13 cellular contexts compared by ENCODE assay signal in the genomic region with DNA sequence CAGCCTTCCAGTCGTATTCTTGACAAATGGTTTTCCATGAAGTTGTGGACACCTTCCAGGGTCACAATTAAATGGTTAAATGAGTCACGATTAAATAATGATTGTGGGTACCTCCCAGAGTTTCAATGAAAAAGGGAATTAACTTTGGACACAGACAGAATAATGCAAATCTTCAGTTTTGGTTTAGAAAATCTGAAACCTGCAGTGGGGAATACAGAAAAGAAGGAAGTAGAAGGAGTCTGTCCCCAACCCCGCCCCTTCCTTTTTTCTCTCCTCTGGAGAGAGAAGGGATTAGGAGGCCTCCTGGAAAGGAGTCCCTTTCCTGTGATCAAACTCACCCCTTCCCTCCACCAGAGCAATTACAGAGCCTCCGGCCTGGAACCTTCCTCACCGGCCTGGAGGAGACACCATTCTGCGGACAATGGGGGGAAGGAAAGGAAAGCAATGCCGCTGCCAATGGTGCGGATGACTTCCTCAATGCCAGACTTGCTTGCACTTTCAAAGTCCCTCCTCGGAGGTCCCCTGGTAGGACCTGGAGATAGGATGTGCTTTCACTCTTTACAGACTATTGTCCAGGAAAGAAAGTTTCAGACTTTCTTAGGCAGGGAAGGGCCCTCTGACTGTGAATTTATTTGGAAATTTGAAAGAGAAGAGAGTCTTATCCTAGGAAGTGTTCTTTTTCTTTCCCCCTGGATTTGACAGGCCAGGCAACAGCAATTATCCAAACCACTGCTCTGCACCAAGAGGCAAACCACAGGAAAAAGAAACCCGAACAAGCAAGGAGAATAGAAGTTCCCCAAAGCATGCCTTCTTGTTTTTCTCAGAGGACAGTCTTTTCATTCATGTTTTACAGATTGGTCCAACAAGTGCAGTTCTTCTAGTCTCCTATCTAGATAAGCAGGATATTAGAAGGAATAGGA.
DNase-seq lines count a peak whose midpoint lies in the region; ATAC-seq and TF ChIP-seq lines count a peak whose summit lies in the region.
"Had no signal": no experiment of that assay in that cellular context is flagged by ENCODE, and none has a peak within 500 bp of the region (broad histone marks: within the 10 kb centered on the region; RNA-seq: fewer than 3 reads in every experiment).

No MANE protein-coding gene starts in this region.

- intact Hi-C loops in activated B cell treated with CpG ODN at 0.5 μM for 24 hours (cut with micrococcal nuclease): no loop called here

- H3K4me3 Mint-ChIP-seq in activated B cell treated with CpG ODN at 0.5 μM for 24 hours: peak overlapping the region; percentile 28

- H3F3A ChIP-seq in SK-N-SH (replicated peaks; ENCODE audit: insufficient read depth): peaks cover 22% of the 10 kb centered on the region

- H3K4me3 ChIP-seq in SK-N-SH (ENCODE audit: low read depth in 2 of 2, low read length in 1 of 2): no peak overlapping the region
- H3K4me3 ChIP-seq: esophagus squamous epithelium, testis had no signal

- TF ChIP-seq CTCF in SK-N-SH (IDR thresholded peaks at IDR 0.05) (no peak), activated B cell treated with CpG ODN at 0.5 μM for 24 hours (IDR thresholded peaks at IDR 0.05) (no peak)

- POLR2A ChIA-PET in SK-N-SH (lab: Yijun Ruan, JAX): no interaction called here
- POLR2A ChIA-PET in activated B cell treated with CpG ODN at 0.5 μM for 24 hours (lab: Charles Lee): no interaction called here

- H3K4me1 ChIP-seq in SK-N-SH (ENCODE audit: control insufficient read depth in 1 of 2, insufficient read depth in 2 of 2, low read depth in 1 of 2, low read length in 1 of 2): peaks cover 0 to 26% of the 10 kb centered on the region in 2 experiments; a peak in 1 of 4 replicates

- peak overlapping the region in 1 of 2 experiments; percentile 39; a peak in 2 of 4 replicates for H3K27ac ChIP-seq in SK-N-SH (ENCODE audit: low read depth in 2 of 2, low read length in 1 of 2)
- H3K27ac ChIP-seq in temporal lobe (ENCODE audit: low read depth, low read length): peak overlapping the region; percentile 61
- H3K27ac ChIP-seq: testis had no signal

- H3K9me2 ChIP-seq in SK-N-SH: no peaks in the 10 kb centered on the region

- H4K20me1 ChIP-seq in SK-N-SH (ENCODE audit: insufficient read depth): no peaks in the 10 kb centered on the region

- H3K79me2 ChIP-seq in SK-N-SH (ENCODE audit: insufficient read depth): peaks cover 49% of the 10 kb centered on the region

- no peak for TF ChIP-seq RAD21 in SK-N-SH (IDR thresholded peaks at IDR 0.05; ENCODE audit: low read length)

- TF ChIP-seq EP300 in SK-N-SH (IDR thresholded peaks at IDR 0.05; ENCODE audit: borderline replicate concordance in 1 of 2, low read depth in 1 of 2, low read length in 1 of 2): no peak

- 93% methylated on average over 10 of the region's 10 CpGs for WGBS in SK-N-SH (ENCODE audit: low lambda C conversion rate)

- CTCF ChIA-PET in SK-N-SH (lab: Yijun Ruan, JAX) (no interaction called here), activated B cell treated with CpG ODN at 0.5 μM for 24 hours (lab: Charles Lee) (no interaction called here)

- peaks cover 0 to 4% of the 10 kb centered on the region in 2 experiments for H3K36me3 ChIP-seq in SK-N-SH (replicated peaks in 1 of 2; ENCODE audit: control insufficient read depth in 1 of 2, insufficient read depth in 2 of 2, low read length in 1 of 2)
- H3K36me3 ChIP-seq: esophagus squamous epithelium had no signal

- H3K27me3 Mint-ChIP-seq in activated B cell treated with CpG ODN at 0.5 μM for 24 hours: no peaks in the 10 kb centered on the region

- H3K9me3 ChIP-seq in SK-N-SH: no peaks in the 10 kb centered on the region
- H3K9me3 ChIP-seq: esophagus squamous epithelium, testis had no signal

- no peak for DNase-seq in SK-N-SH
- no peak for DNase-seq in activated B cell treated with CpG ODN at 0.5 μM for 24 hours
- peak; percentile 30 for DNase-seq in left kidney (ENCODE audit: low read depth, low spot score)
- no peak for DNase-seq in GF-D8 (lab: John Stamatoyannopoulos, UW)
- DNase-seq: activated naive CD4-positive, alpha-beta T cell treated with anti-CD3 and anti-CD28 coated beads, Interleukin-2, amount 50 U/mL, for 16 hours; esophagus squamous epithelium; mammary epithelial cell; testis had no signal

- H3K4me1 Mint-ChIP-seq in activated B cell treated with CpG ODN at 0.5 μM for 24 hours: peaks cover 38% of the 10 kb centered on the region

- H3K36me3 Mint-ChIP-seq in activated B cell treated with CpG ODN at 0.5 μM for 24 hours (ENCODE audit: low read depth): peaks cover 19% of the 10 kb centered on the region

- H3K4me2 ChIP-seq in SK-N-SH: peak overlapping the region; percentile 43; the same call in 1 of the 2 replicates

- peak overlapping the region; percentile 35 for H3K27ac Mint-ChIP-seq in activated B cell treated with CpG ODN at 0.5 μM for 24 hours

- no peak overlapping the region for H3K9ac ChIP-seq in SK-N-SH

- ATAC-seq in SK-N-SH treated with all-trans-retinoic acid at 6 μM for 48 hours: no peak
- peak; percentile 21 for ATAC-seq in activated B cell treated with CpG ODN at 0.5 μM for 24 hours (ENCODE audit: low read depth)
- no peak for ATAC-seq in HG02759 (IDR thresholded peaks at IDR 0.05; ENCODE audit: unreplicated experiment)
- ATAC-seq in GM21619 (IDR thresholded peaks at IDR 0.05; ENCODE audit: unreplicated experiment): no peak
- ATAC-seq: activated CD4-positive, CD25-positive, alpha-beta regulatory T cell treated with anti-CD3 and anti-CD28 coated beads, Interleukin-2, amount 50 U/mL, for 24 hours had no signal

- H2AFZ ChIP-seq in SK-N-SH (ENCODE audit: low read depth): no peak overlapping the region

- H3K9me3 Mint-ChIP-seq in activated B cell treated with CpG ODN at 0.5 μM for 24 hours: peaks cover 6% of the 10 kb centered on the region

- H3K27me3 ChIP-seq in SK-N-SH (ENCODE audit: insufficient read depth): no peaks in the 10 kb centered on the region
- H3K27me3 ChIP-seq: esophagus squamous epithelium, testis had no signal

TF ChIP-seq in SK-N-SH, 30 proteins besides CTCF, POLR2A, EP300 and RAD21 (continues in another document):
- TF ChIP-seq NRF1 (IDR thresholded peaks at IDR 0.05; ENCODE audit: low read depth, low read length) (no peak), TCF12 (IDR thresholded peaks at IDR 0.05) (no peak), SIN3A (IDR thresholded peaks at IDR 0.05; ENCODE audit: borderline replicate concordance, low read depth, low read length) (no peak), TAF1 (IDR thresholded peaks at IDR 0.05; ENCODE audit: borderline replicate concordance, low read depth, low read length) (no peak), YY1 (IDR thresholded peaks at IDR 0.05; ENCODE audit: low read depth) (no peak), MXI1 (IDR thresholded peaks at IDR 0.05; ENCODE audit: low read depth, low read length) (no peak)
- TF ChIP-seq, protein P1, sequence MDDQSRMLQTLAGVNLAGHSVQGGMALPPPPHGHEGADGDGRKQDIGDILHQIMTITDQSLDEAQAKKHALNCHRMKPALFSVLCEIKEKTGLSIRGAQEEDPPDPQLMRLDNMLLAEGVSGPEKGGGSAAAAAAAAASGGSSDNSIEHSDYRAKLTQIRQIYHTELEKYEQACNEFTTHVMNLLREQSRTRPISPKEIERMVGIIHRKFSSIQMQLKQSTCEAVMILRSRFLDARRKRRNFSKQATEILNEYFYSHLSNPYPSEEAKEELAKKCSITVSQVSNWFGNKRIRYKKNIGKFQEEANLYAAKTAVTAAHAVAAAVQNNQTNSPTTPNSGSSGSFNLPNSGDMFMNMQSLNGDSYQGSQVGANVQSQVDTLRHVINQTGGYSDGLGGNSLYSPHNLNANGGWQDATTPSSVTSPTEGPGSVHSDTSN (IDR thresholded peaks at IDR 0.05): no peak
- TF ChIP-seq, protein P2, sequence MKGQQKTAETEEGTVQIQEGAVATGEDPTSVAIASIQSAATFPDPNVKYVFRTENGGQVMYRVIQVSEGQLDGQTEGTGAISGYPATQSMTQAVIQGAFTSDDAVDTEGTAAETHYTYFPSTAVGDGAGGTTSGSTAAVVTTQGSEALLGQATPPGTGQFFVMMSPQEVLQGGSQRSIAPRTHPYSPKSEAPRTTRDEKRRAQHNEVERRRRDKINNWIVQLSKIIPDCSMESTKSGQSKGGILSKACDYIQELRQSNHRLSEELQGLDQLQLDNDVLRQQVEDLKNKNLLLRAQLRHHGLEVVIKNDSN (IDR thresholded peaks at IDR 0.05; ENCODE audit: borderline replicate concordance, low read depth): no peak

TF ChIP-seq in SK-N-SH treated with all-trans-retinoic acid at 6 μM for 48 hours, 23 proteins besides CTCF, POLR2A, EP300 and RAD21 (continues in another document):
- TF ChIP-seq, protein P3, sequence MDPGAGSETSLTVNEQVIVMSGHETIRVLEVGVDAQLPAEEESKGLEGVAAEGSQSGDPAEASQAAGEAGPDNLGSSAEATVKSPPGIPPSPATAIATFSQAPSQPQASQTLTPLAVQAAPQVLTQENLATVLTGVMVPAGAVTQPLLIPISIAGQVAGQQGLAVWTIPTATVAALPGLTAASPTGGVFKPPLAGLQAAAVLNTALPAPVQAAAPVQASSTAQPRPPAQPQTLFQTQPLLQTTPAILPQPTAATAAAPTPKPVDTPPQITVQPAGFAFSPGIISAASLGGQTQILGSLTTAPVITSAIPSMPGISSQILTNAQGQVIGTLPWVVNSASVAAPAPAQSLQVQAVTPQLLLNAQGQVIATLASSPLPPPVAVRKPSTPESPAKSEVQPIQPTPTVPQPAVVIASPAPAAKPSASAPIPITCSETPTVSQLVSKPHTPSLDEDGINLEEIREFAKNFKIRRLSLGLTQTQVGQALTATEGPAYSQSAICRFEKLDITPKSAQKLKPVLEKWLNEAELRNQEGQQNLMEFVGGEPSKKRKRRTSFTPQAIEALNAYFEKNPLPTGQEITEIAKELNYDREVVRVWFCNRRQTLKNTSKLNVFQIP (CRISPR knock-in tag; IDR thresholded peaks at IDR 0.05; ENCODE audit: borderline replicate concordance, low read depth): no peak
- TF ChIP-seq ZC3H10 (CRISPR knock-in tag; IDR thresholded peaks at IDR 0.05): no peak
- no peak for TF ChIP-seq ZFP30 (CRISPR knock-in tag; IDR thresholded peaks at IDR 0.05)
- TF ChIP-seq, protein P4, sequence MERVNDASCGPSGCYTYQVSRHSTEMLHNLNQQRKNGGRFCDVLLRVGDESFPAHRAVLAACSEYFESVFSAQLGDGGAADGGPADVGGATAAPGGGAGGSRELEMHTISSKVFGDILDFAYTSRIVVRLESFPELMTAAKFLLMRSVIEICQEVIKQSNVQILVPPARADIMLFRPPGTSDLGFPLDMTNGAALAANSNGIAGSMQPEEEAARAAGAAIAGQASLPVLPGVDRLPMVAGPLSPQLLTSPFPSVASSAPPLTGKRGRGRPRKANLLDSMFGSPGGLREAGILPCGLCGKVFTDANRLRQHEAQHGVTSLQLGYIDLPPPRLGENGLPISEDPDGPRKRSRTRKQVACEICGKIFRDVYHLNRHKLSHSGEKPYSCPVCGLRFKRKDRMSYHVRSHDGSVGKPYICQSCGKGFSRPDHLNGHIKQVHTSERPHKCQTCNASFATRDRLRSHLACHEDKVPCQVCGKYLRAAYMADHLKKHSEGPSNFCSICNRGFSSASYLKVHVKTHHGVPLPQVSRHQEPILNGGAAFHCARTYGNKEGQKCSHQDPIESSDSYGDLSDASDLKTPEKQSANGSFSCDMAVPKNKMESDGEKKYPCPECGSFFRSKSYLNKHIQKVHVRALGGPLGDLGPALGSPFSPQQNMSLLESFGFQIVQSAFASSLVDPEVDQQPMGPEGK (CRISPR knock-in tag; IDR thresholded peaks at IDR 0.05; ENCODE audit: borderline replicate concordance): no peak
- no peak for TF ChIP-seq PPARA (CRISPR knock-in tag; IDR thresholded peaks at IDR 0.05; ENCODE audit: borderline replicate concordance)
